17 cellular contexts compared by ENCODE assay signal in genomic region chr1:72567511-72567910, GRCh38.
DNase-seq lines count a peak whose midpoint lies in the region; ATAC-seq, FAIRE-seq and TF ChIP-seq lines count a peak whose summit lies in the region.
"Had no signal": no experiment of that assay in that cellular context is flagged by ENCODE, and none has a peak within 500 bp of the region (broad histone marks: within the 10 kb centered on the region; RNA-seq: fewer than 3 reads in every experiment).

No MANE protein-coding gene starts in this region.

- ATAC-seq in pancreas (no peak), GM21576 (IDR thresholded peaks at IDR 0.05; ENCODE audit: unreplicated experiment) (no peak), GM18870 (IDR thresholded peaks at IDR 0.05; ENCODE audit: unreplicated experiment) (no peak)
- ATAC-seq: left lobe of liver had no signal

- H3K4me3 ChIP-seq in pancreas: no peak overlapping the region
- H3K4me3 ChIP-seq: esophagus muscularis mucosa, ovary, skin epidermis had no signal

- no peak for TF ChIP-seq CTCF in pancreas (IDR thresholded peaks at IDR 0.05)

- DNase-seq in EH (ENCODE audit: low read depth): peak; percentile 4
- DNase-seq in NCI-H1105 treated with DMSO at 0.1 percent for 48 hours (lab: John Stamatoyannopoulos, UW): peak; percentile 52
- peak; percentile 61 for DNase-seq in dedifferentiated amniotic fluid mesenchymal stem cell (ENCODE audit: extremely low spot score)
- no peak for DNase-seq in pancreas
- no peak for DNase-seq in erythroblast (lab: John Stamatoyannopoulos, UW)
- DNase-seq: aorta, DND-41, GOT3, NCI-H1417 treated with DMSO at 0.1 percent for 48 hours, NCI-H510A treated with DMSO at 0.1 percent for 48 hours, ovary, T-helper 9 cell had no signal

- intact Hi-C loops in pancreas (cut with DNase I): no loop called here

- FAIRE-seq in pancreas (lab: Jason Lieb, UNC): peak; percentile 56

- no peaks in the 10 kb centered on the region for H3K4me1 ChIP-seq in pancreas

- H3K27me3 ChIP-seq in pancreas: no peaks in the 10 kb centered on the region
- H3K27me3 ChIP-seq: esophagus muscularis mucosa, ovary had no signal

- H3K36me3 ChIP-seq in pancreas: no peaks in the 10 kb centered on the region
- H3K36me3 ChIP-seq: esophagus muscularis mucosa, ovary had no signal

- H3K27ac ChIP-seq in pancreas: no peak overlapping the region
- H3K27ac ChIP-seq: esophagus muscularis mucosa, ovary, skin epidermis had no signal

- H3K9me3 ChIP-seq in pancreas: no peaks in the 10 kb centered on the region
- H3K9me3 ChIP-seq: esophagus muscularis mucosa, ovary had no signal

- TF ChIP-seq POLR2A in erythroblast (IDR thresholded peaks at IDR 0.05; ENCODE audit: low read length): no peak

Comparison
In these comparisons a context has a peak if more than half of its experiments do, and no peak if none do; other contexts are left out.
1. DNase-seq: peak in EH (single experiment), NCI-H1105 treated with DMSO at 0.1 percent for 48 hours (single experiment) and dedifferentiated amniotic fluid mesenchymal stem cell (single experiment); none in pancreas (0 of 6) and erythroblast (0 of 2).